In genomic region chr16:173211-173843, GRCh38 we compare ENCODE assay signal across 12 cellular contexts. TPM values are rescaled to one million over a fixed set of nuclear protein-coding genes. Genes with fewer than 3 reads are reported as not detected.
DNase-seq lines count a peak whose midpoint lies in the region; ATAC-seq and TF ChIP-seq lines count a peak whose summit lies in the region.
"Not testable (repeated sequence)": the region's sequence is repeated elsewhere in the genome, so short reads cannot be mapped to it uniquely, and the experiment has no call there.
"Had no signal": no experiment of that assay in that cellular context is flagged by ENCODE, and none has a peak within 500 bp of the region (broad histone marks: within the 10 kb centered on the region; RNA-seq: fewer than 3 reads in every experiment).

No MANE protein-coding gene starts in this region.

- intact Hi-C loops in natural killer cell (cut with micrococcal nuclease) = not testable (repeated sequence)

- peak overlapping the region; percentile 65 for H3K27ac ChIP-seq in 22Rv1

- H3K36me3 ChIP-seq in H7 (replicated peaks; ENCODE audit: control insufficient read depth, insufficient read depth, low read length) = not testable (repeated sequence)

- not testable (repeated sequence) for ATAC-seq in activated T-helper 17 cell treated with anti-CD3 and anti-CD28 coated beads, Interleukin-2, amount 50 U/mL, for 72 hours (replicated peaks); central memory CD8-positive, alpha-beta T cell (replicated peaks; ENCODE audit: extremely low read depth, poor library complexity, severe bottlenecking); natural killer cell; stimulated activated naive CD8-positive, alpha-beta T cell treated with anti-CD3 and anti-CD28 coated beads, Interleukin-15, amount 100 ng/mL, for 72 hours

- peaks cover 74% of the 10 kb centered on the region for H3K27me3 ChIP-seq in H7 (ENCODE audit: control insufficient read depth, insufficient read depth, low read length)

- not testable (repeated sequence) for H3K27ac Mint-ChIP-seq in T-helper 2 cell treated with Interferon-gamma antibody and Interleukin-4, amounts not matched to agents 5 μg/mL and 100 μg/mL, for 36 hours; activated T-helper 17 cell treated with anti-CD3 and anti-CD28 coated beads, Interleukin-2, amount 50 U/mL, for 72 hours; central memory CD8-positive, alpha-beta T cell (ENCODE audit: low read depth); immature natural killer cell; natural killer cell; stimulated activated naive CD8-positive, alpha-beta T cell treated with anti-CD3 and anti-CD28 coated beads, Interleukin-15, amount 100 ng/mL, for 72 hours

- H3K4me1 Mint-ChIP-seq in T-helper 2 cell treated with Interferon-gamma antibody and Interleukin-4, amounts not matched to agents 5 μg/mL and 100 μg/mL, for 36 hours (ENCODE audit: low read depth); activated T-helper 17 cell treated with anti-CD3 and anti-CD28 coated beads, Interleukin-2, amount 50 U/mL, for 72 hours; central memory CD8-positive, alpha-beta T cell; natural killer cell: not testable (repeated sequence)
- H3K4me1 Mint-ChIP-seq in immature natural killer cell = peaks cover 7 to 15% of the 10 kb centered on the region in 2 donors
- H3K4me1 Mint-ChIP-seq in stimulated activated naive CD8-positive, alpha-beta T cell treated with anti-CD3 and anti-CD28 coated beads, Interleukin-15, amount 100 ng/mL, for 72 hours = peaks cover 44% of the 10 kb centered on the region

- H3K36me3 Mint-ChIP-seq in T-helper 2 cell treated with Interferon-gamma antibody and Interleukin-4, amounts not matched to agents 5 μg/mL and 100 μg/mL, for 36 hours (ENCODE audit: low read depth); activated T-helper 17 cell treated with anti-CD3 and anti-CD28 coated beads, Interleukin-2, amount 50 U/mL, for 72 hours (ENCODE audit: low read depth); central memory CD8-positive, alpha-beta T cell (ENCODE audit: insufficient read depth); immature natural killer cell; natural killer cell: not testable (repeated sequence)

- peak overlapping the region; percentile 5 for H3K4me3 Mint-ChIP-seq in T-helper 2 cell treated with Interferon-gamma antibody and Interleukin-4, amounts not matched to agents 5 μg/mL and 100 μg/mL, for 36 hours
- peak overlapping the region; percentile 37 for H3K4me3 Mint-ChIP-seq in activated T-helper 17 cell treated with anti-CD3 and anti-CD28 coated beads, Interleukin-2, amount 50 U/mL, for 72 hours
- peak overlapping the region; percentile 32 for H3K4me3 Mint-ChIP-seq in central memory CD8-positive, alpha-beta T cell
- H3K4me3 Mint-ChIP-seq in immature natural killer cell = peak overlapping the region in 3 of 5 donors; percentile 17 to 40 (median 35)
- H3K4me3 Mint-ChIP-seq in natural killer cell = peak overlapping the region; percentile 54
- peak overlapping the region; percentile 56 to 63 for H3K4me3 Mint-ChIP-seq in stimulated activated naive CD8-positive, alpha-beta T cell treated with anti-CD3 and anti-CD28 coated beads, Interleukin-15, amount 100 ng/mL, for 72 hours

- DNase-seq in H7 = peak; percentile 62
- not testable (repeated sequence) for DNase-seq in T-helper 2 cell treated with Interferon-gamma antibody and Interleukin-4, amounts not matched to agents 5 μg/mL and 100 μg/mL, for 36 hours (ENCODE audit: low spot score); central memory CD8-positive, alpha-beta T cell (ENCODE audit: low spot score in 2 of 2); immature natural killer cell; natural killer cell; stimulated activated naive CD8-positive, alpha-beta T cell treated with anti-CD3 and anti-CD28 coated beads, Interleukin-15, amount 100 ng/mL, for 72 hours

- H3K9me3 Mint-ChIP-seq in T-helper 2 cell treated with Interferon-gamma antibody and Interleukin-4, amounts not matched to agents 5 μg/mL and 100 μg/mL, for 36 hours; activated T-helper 17 cell treated with anti-CD3 and anti-CD28 coated beads, Interleukin-2, amount 50 U/mL, for 72 hours; central memory CD8-positive, alpha-beta T cell; immature natural killer cell; natural killer cell; stimulated activated naive CD8-positive, alpha-beta T cell treated with anti-CD3 and anti-CD28 coated beads, Interleukin-15, amount 100 ng/mL, for 72 hours: not testable (repeated sequence)

- H3K27me3 Mint-ChIP-seq in T-helper 2 cell treated with Interferon-gamma antibody and Interleukin-4, amounts not matched to agents 5 μg/mL and 100 μg/mL, for 36 hours (ENCODE audit: low read depth) = peaks cover 66% of the 10 kb centered on the region
- peaks cover 44% of the 10 kb centered on the region for H3K27me3 Mint-ChIP-seq in activated T-helper 17 cell treated with anti-CD3 and anti-CD28 coated beads, Interleukin-2, amount 50 U/mL, for 72 hours
- peaks cover 79% of the 10 kb centered on the region for H3K27me3 Mint-ChIP-seq in central memory CD8-positive, alpha-beta T cell
- H3K27me3 Mint-ChIP-seq in immature natural killer cell (ENCODE audit: low read depth in 3 of 3) = peaks cover 20 to 30% (median 22%) of the 10 kb centered on the region in 3 donors
- H3K27me3 Mint-ChIP-seq in natural killer cell (ENCODE audit: low read depth in 2 of 2) = peaks cover 27 to 45% of the 10 kb centered on the region in 2 donors
- H3K27me3 Mint-ChIP-seq in stimulated activated naive CD8-positive, alpha-beta T cell treated with anti-CD3 and anti-CD28 coated beads, Interleukin-15, amount 100 ng/mL, for 72 hours = peaks cover 83% of the 10 kb centered on the region

- not testable (repeated sequence) for H3K4me3 ChIP-seq in H7 (ENCODE audit: insufficient read depth, low read depth, low read length)

- TF ChIP-seq CTCF in 22Rv1 (IDR thresholded peaks at IDR 0.05); natural killer cell (IDR thresholded peaks at IDR 0.05): not testable (repeated sequence)

RNA-seq across cellular contexts. Expression of gene HBA2, which starts 0.7 kb away (rescaled TPM):
- total RNA-seq in H7 (2014; rRNA removed; shearing (Covaris generic)) = not detected in 2 replicates
- not detected for total RNA-seq in activated T-helper 17 cell treated with anti-CD3 and anti-CD28 coated beads, Interleukin-2, amount 50 U/mL, for 72 hours
- 100 to 1,000 TPM; 202 to 797 (median 725) TPM for polyA plus RNA-seq in immature natural killer cell
- total RNA-seq in natural killer cell = 1 to 10 TPM in 2 of 3 donors, not detected in 1; 3.2 to 9.9 TPM
- total RNA-seq: G401 had no signal

RNA-seq across cellular contexts. Expression of gene HBA1, which starts 3.2 kb away (rescaled TPM):
- total RNA-seq in H7 (2014; rRNA removed; shearing (Covaris generic)) = not detected in 2 replicates
- not detected for total RNA-seq in activated T-helper 17 cell treated with anti-CD3 and anti-CD28 coated beads, Interleukin-2, amount 50 U/mL, for 72 hours
- polyA plus RNA-seq in immature natural killer cell = 100 to 1,000 TPM in 2 of 3 donors, 10 to 100 TPM in 1; 70.7 to 207 (median 119) TPM
- total RNA-seq in natural killer cell = 10 to 100 TPM in 1 of 3 donors, not detected in 2; 16.9 TPM
- total RNA-seq: Daoy, G401, Peyer's patch had no signal
- polyA plus RNA-seq: BJ had no signal

RNA-seq across cellular contexts. Expression of gene HBQ1, which starts 6.9 kb away (rescaled TPM):
- 0.59 and 1.6 TPM in 2 replicates for total RNA-seq in H7 (2014; rRNA removed; shearing (Covaris generic))
- not detected for total RNA-seq in activated T-helper 17 cell treated with anti-CD3 and anti-CD28 coated beads, Interleukin-2, amount 50 U/mL, for 72 hours
- polyA plus RNA-seq in immature natural killer cell = 10 to 100 TPM in 1 of 3 donors, 1 to 10 TPM in 2; 4.9 to 10.3 (median 8.9) TPM
- total RNA-seq in natural killer cell = 1 to 10 TPM in 2 of 3 donors, not detected in 1; 1.0 to 2.0 TPM
- total RNA-seq: Daoy, Peyer's patch had no signal

RNA-seq across cellular contexts. Expression of gene HBM, which starts 7.5 kb away (rescaled TPM):
- total RNA-seq in H7 (2014; rRNA removed; shearing (Covaris generic)) = not detected in 2 replicates
- not detected for total RNA-seq in activated T-helper 17 cell treated with anti-CD3 and anti-CD28 coated beads, Interleukin-2, amount 50 U/mL, for 72 hours
- polyA plus RNA-seq in immature natural killer cell = 1 to 10 TPM in 1 of 3 donors, not detected in 2; 2.5 TPM
- total RNA-seq in natural killer cell = not detected
- total RNA-seq: Daoy, G401, Peyer's patch had no signal
- polyA plus RNA-seq: BJ had no signal

RNA-seq across cellular contexts. Expression of gene HBZ, which starts 20.9 kb away (rescaled TPM):
- total RNA-seq in H7 (2014; rRNA removed; shearing (Covaris generic)) = not detected in 2 replicates
- not detected for total RNA-seq in activated T-helper 17 cell treated with anti-CD3 and anti-CD28 coated beads, Interleukin-2, amount 50 U/mL, for 72 hours
- polyA plus RNA-seq in immature natural killer cell = not detected
- total RNA-seq in natural killer cell = not detected
- total RNA-seq: Daoy, G401, Peyer's patch had no signal
- polyA plus RNA-seq: BJ had no signal

Comparison
In these comparisons a context has a peak if more than half of its experiments do, and no peak if none do; other contexts are left out.
1. H3K4me3 Mint-ChIP-seq: peak in every context shown above with its lines; median percentile 60 in stimulated activated naive CD8-positive, alpha-beta T cell treated with anti-CD3 and anti-CD28 coated beads, Interleukin-15, amount 100 ng/mL, for 72 hours; 54 in natural killer cell; 37 in activated T-helper 17 cell treated with anti-CD3 and anti-CD28 coated beads, Interleukin-2, amount 50 U/mL, for 72 hours; 35 in immature natural killer cell; 32 in central memory CD8-positive, alpha-beta T cell; 5 in T-helper 2 cell treated with Interferon-gamma antibody and Interleukin-4, amounts not matched to agents 5 μg/mL and 100 μg/mL, for 36 hours.